18 cellular contexts compared by ENCODE assay signal in genomic region chr7:101436226-101436745, GRCh38.
DNase-seq lines count a peak whose midpoint lies in the region; ATAC-seq and TF ChIP-seq lines count a peak whose summit lies in the region.
"Had no signal": no experiment of that assay in that cellular context is flagged by ENCODE, and none has a peak within 500 bp of the region (broad histone marks: within the 10 kb centered on the region; RNA-seq: fewer than 3 reads in every experiment).

No MANE protein-coding gene starts in this region.

- H3K9ac ChIP-seq in HUES64 (ENCODE audit: low read depth, low read length) (peak overlapping the region; percentile 26; the same call in 1 of the 2 replicates), endodermal cell (ENCODE audit: extremely low read depth, low read length, poor library complexity, severe bottlenecking) (no peak overlapping the region)
- H3K9ac ChIP-seq: KMS-11 had no signal

- peaks cover 6% of the 10 kb centered on the region for H3K36me3 Mint-ChIP-seq in endodermal cell (ENCODE audit: low read depth)
- no peaks in the 10 kb centered on the region for H3K36me3 Mint-ChIP-seq in nephron (ENCODE audit: low read depth)

- no peak overlapping the region for H3K27ac ChIP-seq in A673 (ENCODE audit: low read depth, low read length, poor library complexity, severe bottlenecking)
- H3K27ac ChIP-seq in HUES64 (ENCODE audit: low read depth, low read length) = peak overlapping the region; percentile 55; the same call in 1 of the 2 replicates
- H3K27ac ChIP-seq in endodermal cell (ENCODE audit: low read depth, low read length) = peak overlapping the region; percentile 38
- no peak overlapping the region for H3K27ac ChIP-seq in psoas muscle
- H3K27ac ChIP-seq: KMS-11 had no signal

- POLR2A ChIA-PET in A673 (lab: Charles Lee; ENCODE audit: low non-redundant PET) = no interaction called here

- no peak for ATAC-seq in psoas muscle
- no peak for ATAC-seq in left lobe of liver

- H3K27ac Mint-ChIP-seq in endodermal cell (no peak overlapping the region), nephron (peak overlapping the region; percentile 76 to 98 (median 97))
- H3K27ac Mint-ChIP-seq: HFFc6 had no signal

- H3K27me3 Mint-ChIP-seq in endodermal cell (ENCODE audit: insufficient read depth) = no peaks in the 10 kb centered on the region
- H3K27me3 Mint-ChIP-seq in nephron (ENCODE audit: low read depth) = peaks cover 7% of the 10 kb centered on the region

- H3K4me3 ChIP-seq in A673 (ENCODE audit: low read depth, low read length, poor library complexity, severe bottlenecking) = no peak overlapping the region
- no peak overlapping the region for H3K4me3 ChIP-seq in HUES64 (ENCODE audit: low read length)
- H3K4me3 ChIP-seq in endodermal cell (ENCODE audit: low read length) = no peak overlapping the region
- no peak overlapping the region for H3K4me3 ChIP-seq in psoas muscle

- H3K9me3 ChIP-seq in A673 (ENCODE audit: low read depth, low read length, poor library complexity, severe bottlenecking) (no peaks in the 10 kb centered on the region), HUES64 (ENCODE audit: insufficient read depth, low read depth, low read length) (no peaks in the 10 kb centered on the region), endodermal cell (ENCODE audit: control insufficient read depth, low read length) (no peaks in the 10 kb centered on the region), psoas muscle (no peaks in the 10 kb centered on the region)
- H3K9me3 ChIP-seq: BE2C had no signal

- H3K9me3 Mint-ChIP-seq in endodermal cell (no peaks in the 10 kb centered on the region), nephron (no peaks in the 10 kb centered on the region)
- H3K9me3 Mint-ChIP-seq: HFFc6 had no signal

- TF ChIP-seq POLR2A in erythroblast (IDR thresholded peaks at IDR 0.05; ENCODE audit: low read length) = no peak

- no TSS peak for BruUV-seq in A673 (replicated peaks; lab: Mats Ljungman, UMichigan)

- 81% methylated on average over 14 of the region's 14 CpGs for WGBS in HUES64
- 89 to 95% methylated on average over 9 to 14 of the region's 14 CpGs for WGBS in endodermal cell (ENCODE audit: insufficient coverage in 1 of 2, insufficient read length in 1 of 2), 2 experiments
- WGBS in psoas muscle, 3 donors = 41 to 51% (median 43%) methylated on average over 12 to 14 of the region's 14 CpGs

- no peaks in the 10 kb centered on the region for H3K27me3 ChIP-seq in A673 (replicated peaks; ENCODE audit: insufficient read depth, low read depth, low read length, poor library complexity)
- no peaks in the 10 kb centered on the region for H3K27me3 ChIP-seq in HUES64 (ENCODE audit: insufficient read depth, low read length)
- no peaks in the 10 kb centered on the region for H3K27me3 ChIP-seq in endodermal cell (ENCODE audit: control insufficient read depth, insufficient read depth, low read length, poor library complexity, severe bottlenecking)
- H3K27me3 ChIP-seq in psoas muscle (ENCODE audit: insufficient read depth in 3 of 3, low read length in 2 of 3) = peaks cover 0 to 44% (median 16%) of the 10 kb centered on the region in 3 donors

- H3K4me3 Mint-ChIP-seq in endodermal cell = no peak overlapping the region
- peak overlapping the region; percentile 25 to 64 (median 57) for H3K4me3 Mint-ChIP-seq in nephron
- H3K4me3 Mint-ChIP-seq: HFFc6 had no signal

- no peak for TF ChIP-seq CTCF in A673 (conservative IDR thresholded peaks at IDR 0.05; ENCODE audit: low read depth, low read length)
- TF ChIP-seq CTCF in endodermal cell (conservative IDR thresholded peaks at IDR 0.05) = peak; percentile 9
- TF ChIP-seq CTCF in nephron (IDR thresholded peaks at IDR 0.05; ENCODE audit: unreplicated experiment in 3 of 3) = peak in 1 of 3 experiments; percentile 9
- TF ChIP-seq CTCF in psoas muscle (IDR thresholded peaks at IDR 0.05) = no peak

- intact Hi-C loops in A673 (cut with micrococcal nuclease; ENCODE audit: unreplicated experiment) (no loop called here), psoas muscle (cut with DNase I) (no loop called here)

- H3K36me3 ChIP-seq in A673 (ENCODE audit: insufficient read depth, low read length, poor library complexity, severe bottlenecking) (no peaks in the 10 kb centered on the region), HUES64 (ENCODE audit: insufficient read depth, low read length) (no peaks in the 10 kb centered on the region), endodermal cell (ENCODE audit: control insufficient read depth, insufficient read depth, low read length) (no peaks in the 10 kb centered on the region), psoas muscle (ENCODE audit: insufficient read depth in 1 of 2, low read depth in 1 of 2) (no peaks in the 10 kb centered on the region)
- H3K36me3 ChIP-seq: BE2C had no signal

- peak; percentile 18 for DNase-seq in A673 (ENCODE audit: low spot score)
- peak; percentile 58 for DNase-seq in endodermal cell
- no peak for DNase-seq in psoas muscle
- no peak for DNase-seq in DMS153 treated with DMSO at 0.1 percent for 48 hours (lab: John Stamatoyannopoulos, UW; ENCODE audit: unreplicated experiment)
- no peak for DNase-seq in erythroblast (lab: John Stamatoyannopoulos, UW)
- DNase-seq in left lobe of liver (ENCODE audit: low spot score) = no peak
- DNase-seq: BE2C; DND-41; HFFc6; NCI-H1436; NCI-H2029; NCI-H446; NCI-H526 treated with DMSO at 0.1 percent for 48 hours; NK-92 treated with Interleukin-12 subunit alpha and Interleukin-12 subunit beta, amount 100 ng/mL, for 24 hours; Right ventricle myocardium superior had no signal

- CTCF ChIA-PET in A673 (lab: Charles Lee) = no interaction called here

- H3K4me1 Mint-ChIP-seq in endodermal cell (peaks cover 5% of the 10 kb centered on the region), nephron (peaks cover 15% of the 10 kb centered on the region)

- H3K4me1 ChIP-seq in A673 (ENCODE audit: insufficient read depth, low read length, poor library complexity, severe bottlenecking) (peaks cover 7% of the 10 kb centered on the region), HUES64 (ENCODE audit: insufficient read depth, low read length) (peaks cover 18% of the 10 kb centered on the region), endodermal cell (ENCODE audit: control insufficient read depth, insufficient read depth, low read length) (no peaks in the 10 kb centered on the region), psoas muscle (no peaks in the 10 kb centered on the region)
- H3K4me1 ChIP-seq: BE2C had no signal

Comparison
In these comparisons a context has a peak if more than half of its experiments do, and no peak if none do; other contexts are left out.
1. DNase-seq: peak in A673 (single experiment) and endodermal cell (single experiment); none in psoas muscle (0 of 2), DMS153 treated with DMSO at 0.1 percent for 48 hours (single experiment), erythroblast (0 of 2) and left lobe of liver (single experiment).
2. H3K27ac ChIP-seq: peak in HUES64 (single experiment) and endodermal cell (single experiment); none in A673 (single experiment) and psoas muscle (single experiment).